1 cellular context compared by ENCODE assay signal in the genomic region with DNA sequence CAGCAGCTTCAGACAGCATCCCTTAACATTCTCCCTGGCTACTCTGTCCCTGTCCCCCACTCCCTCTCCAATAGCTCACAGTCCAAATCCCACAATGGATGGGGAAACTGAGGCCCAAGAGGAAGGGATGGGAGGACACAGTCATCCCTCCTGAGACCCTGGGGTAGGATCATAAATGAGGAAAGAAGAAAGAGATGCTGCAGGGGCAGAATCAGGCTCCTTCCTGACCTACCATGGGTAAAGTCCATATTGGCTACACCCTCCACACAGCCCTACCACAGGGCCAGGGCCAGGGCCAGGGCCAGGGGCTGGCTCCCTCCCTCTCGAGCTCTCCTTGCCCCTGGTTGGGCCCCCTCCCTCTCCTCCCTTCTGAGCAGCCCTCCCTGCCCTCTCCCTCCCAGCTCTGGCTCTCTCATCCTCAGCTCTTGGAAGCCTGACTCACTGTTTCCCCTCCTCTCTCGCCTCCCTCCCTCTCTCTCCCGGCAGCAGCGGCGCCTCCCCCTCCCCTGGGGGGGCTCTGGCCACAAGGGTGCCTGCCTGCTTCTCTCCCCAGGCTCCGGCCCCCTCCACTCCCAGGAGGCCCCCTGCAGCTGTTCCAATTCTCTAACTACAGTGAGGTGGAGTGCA.
TF ChIP-seq lines count a peak whose summit lies in the region.

No MANE protein-coding gene starts in this region.

TF ChIP-seq in K562, 482 proteins besides CTCF, POLR2A, EP300 and RAD21 (continued from another document and continues in another):
- TF ChIP-seq, protein P1, sequence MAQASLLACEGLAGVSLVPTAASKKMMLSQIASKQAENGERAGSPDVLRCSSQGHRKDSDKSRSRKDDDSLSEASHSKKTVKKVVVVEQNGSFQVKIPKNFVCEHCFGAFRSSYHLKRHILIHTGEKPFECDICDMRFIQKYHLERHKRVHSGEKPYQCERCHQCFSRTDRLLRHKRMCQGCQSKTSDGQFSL (CRISPR knock-in tag; IDR thresholded peaks at IDR 0.05), result peak; percentile 96
- TF ChIP-seq, protein P1 (tag; IDR thresholded peaks at IDR 0.05), result peak in 1 of 2 experiments; percentile 67; a peak in 1 of 4 replicates
- TF ChIP-seq SMARCA5 (IDR thresholded peaks at IDR 0.05), result no peak
- TF ChIP-seq DPF2 (IDR thresholded peaks at IDR 0.05), result peak; percentile 89
- TF ChIP-seq KDM1A (IDR thresholded peaks at IDR 0.05), result peak in 1 of 2 experiments; percentile 42; a peak in 1 of 4 replicates
- TF ChIP-seq, protein P2, sequence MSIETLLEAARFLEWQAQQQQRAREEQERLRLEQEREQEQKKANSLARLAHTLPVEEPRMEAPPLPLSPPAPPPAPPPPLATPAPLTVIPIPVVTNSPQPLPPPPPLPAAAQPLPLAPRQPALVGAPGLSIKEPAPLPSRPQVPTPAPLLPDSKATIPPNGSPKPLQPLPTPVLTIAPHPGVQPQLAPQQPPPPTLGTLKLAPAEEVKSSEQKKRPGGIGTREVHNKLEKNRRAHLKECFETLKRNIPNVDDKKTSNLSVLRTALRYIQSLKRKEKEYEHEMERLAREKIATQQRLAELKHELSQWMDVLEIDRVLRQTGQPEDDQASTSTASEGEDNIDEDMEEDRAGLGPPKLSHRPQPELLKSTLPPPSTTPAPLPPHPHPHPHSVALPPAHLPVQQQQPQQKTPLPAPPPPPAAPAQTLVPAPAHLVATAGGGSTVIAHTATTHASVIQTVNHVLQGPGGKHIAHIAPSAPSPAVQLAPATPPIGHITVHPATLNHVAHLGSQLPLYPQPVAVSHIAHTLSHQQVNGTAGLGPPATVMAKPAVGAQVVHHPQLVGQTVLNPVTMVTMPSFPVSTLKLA (conservative IDR thresholded peaks at IDR 0.05), result no peak
- TF ChIP-seq NEUROD1 (IDR thresholded peaks at IDR 0.05; ENCODE audit: borderline replicate concordance, low read depth, low read length, partially characterized antibody), result peak; percentile 56
- TF ChIP-seq, protein P3, sequence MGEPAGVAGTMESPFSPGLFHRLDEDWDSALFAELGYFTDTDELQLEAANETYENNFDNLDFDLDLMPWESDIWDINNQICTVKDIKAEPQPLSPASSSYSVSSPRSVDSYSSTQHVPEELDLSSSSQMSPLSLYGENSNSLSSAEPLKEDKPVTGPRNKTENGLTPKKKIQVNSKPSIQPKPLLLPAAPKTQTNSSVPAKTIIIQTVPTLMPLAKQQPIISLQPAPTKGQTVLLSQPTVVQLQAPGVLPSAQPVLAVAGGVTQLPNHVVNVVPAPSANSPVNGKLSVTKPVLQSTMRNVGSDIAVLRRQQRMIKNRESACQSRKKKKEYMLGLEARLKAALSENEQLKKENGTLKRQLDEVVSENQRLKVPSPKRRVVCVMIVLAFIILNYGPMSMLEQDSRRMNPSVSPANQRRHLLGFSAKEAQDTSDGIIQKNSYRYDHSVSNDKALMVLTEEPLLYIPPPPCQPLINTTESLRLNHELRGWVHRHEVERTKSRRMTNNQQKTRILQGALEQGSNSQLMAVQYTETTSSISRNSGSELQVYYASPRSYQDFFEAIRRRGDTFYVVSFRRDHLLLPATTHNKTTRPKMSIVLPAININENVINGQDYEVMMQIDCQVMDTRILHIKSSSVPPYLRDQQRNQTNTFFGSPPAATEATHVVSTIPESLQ (CRISPR knock-in tag; IDR thresholded peaks at IDR 0.05), result 0 out of 2 replicates have a peak, but pooled peaks have one; percentile 72
- TF ChIP-seq PHF21A (IDR thresholded peaks at IDR 0.05; ENCODE audit: borderline replicate concordance, low read depth), result no peak
- TF ChIP-seq, protein P4, sequence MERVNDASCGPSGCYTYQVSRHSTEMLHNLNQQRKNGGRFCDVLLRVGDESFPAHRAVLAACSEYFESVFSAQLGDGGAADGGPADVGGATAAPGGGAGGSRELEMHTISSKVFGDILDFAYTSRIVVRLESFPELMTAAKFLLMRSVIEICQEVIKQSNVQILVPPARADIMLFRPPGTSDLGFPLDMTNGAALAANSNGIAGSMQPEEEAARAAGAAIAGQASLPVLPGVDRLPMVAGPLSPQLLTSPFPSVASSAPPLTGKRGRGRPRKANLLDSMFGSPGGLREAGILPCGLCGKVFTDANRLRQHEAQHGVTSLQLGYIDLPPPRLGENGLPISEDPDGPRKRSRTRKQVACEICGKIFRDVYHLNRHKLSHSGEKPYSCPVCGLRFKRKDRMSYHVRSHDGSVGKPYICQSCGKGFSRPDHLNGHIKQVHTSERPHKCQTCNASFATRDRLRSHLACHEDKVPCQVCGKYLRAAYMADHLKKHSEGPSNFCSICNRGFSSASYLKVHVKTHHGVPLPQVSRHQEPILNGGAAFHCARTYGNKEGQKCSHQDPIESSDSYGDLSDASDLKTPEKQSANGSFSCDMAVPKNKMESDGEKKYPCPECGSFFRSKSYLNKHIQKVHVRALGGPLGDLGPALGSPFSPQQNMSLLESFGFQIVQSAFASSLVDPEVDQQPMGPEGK (CRISPR knock-in tag; IDR thresholded peaks at IDR 0.05; ENCODE audit: borderline replicate concordance), result peak; percentile 42; the same call in 1 of the 2 replicates
- peak; percentile 64 for TF ChIP-seq NFE2 (IDR thresholded peaks at IDR 0.05; ENCODE audit: low read depth)
- TF ChIP-seq ZNF41 (CRISPR knock-in tag; conservative IDR thresholded peaks at IDR 0.05), result no peak
- peak; percentile 91 for TF ChIP-seq NFATC3 (IDR thresholded peaks at IDR 0.05)
- TF ChIP-seq CBFB (CRISPR knock-in tag; IDR thresholded peaks at IDR 0.05), result peak; percentile 53; the same call in 1 of the 2 replicates
- TF ChIP-seq, protein P5, sequence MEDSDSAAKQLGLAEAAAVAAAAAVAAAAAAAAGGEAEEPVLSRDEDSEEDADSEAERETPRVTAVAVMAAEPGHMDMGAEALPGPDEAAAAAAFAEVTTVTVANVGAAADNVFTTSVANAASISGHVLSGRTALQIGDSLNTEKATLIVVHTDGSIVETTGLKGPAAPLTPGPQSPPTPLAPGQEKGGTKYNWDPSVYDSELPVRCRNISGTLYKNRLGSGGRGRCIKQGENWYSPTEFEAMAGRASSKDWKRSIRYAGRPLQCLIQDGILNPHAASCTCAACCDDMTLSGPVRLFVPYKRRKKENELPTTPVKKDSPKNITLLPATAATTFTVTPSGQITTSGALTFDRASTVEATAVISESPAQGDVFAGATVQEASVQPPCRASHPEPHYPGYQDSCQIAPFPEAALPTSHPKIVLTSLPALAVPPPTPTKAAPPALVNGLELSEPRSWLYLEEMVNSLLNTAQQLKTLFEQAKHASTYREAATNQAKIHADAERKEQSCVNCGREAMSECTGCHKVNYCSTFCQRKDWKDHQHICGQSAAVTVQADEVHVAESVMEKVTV (CRISPR knock-in tag; IDR thresholded peaks at IDR 0.05), result no peak
- TF ChIP-seq, protein P6, sequence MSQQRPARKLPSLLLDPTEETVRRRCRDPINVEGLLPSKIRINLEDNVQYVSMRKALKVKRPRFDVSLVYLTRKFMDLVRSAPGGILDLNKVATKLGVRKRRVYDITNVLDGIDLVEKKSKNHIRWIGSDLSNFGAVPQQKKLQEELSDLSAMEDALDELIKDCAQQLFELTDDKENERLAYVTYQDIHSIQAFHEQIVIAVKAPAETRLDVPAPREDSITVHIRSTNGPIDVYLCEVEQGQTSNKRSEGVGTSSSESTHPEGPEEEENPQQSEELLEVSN (IDR thresholded peaks at IDR 0.05; ENCODE audit: borderline replicate concordance in 1 of 2, extremely low read depth in 1 of 2, insufficient read depth in 1 of 2, insufficient read length in 1 of 2, low read depth in 1 of 2, low read length in 1 of 2, poor library complexity in 1 of 2, severe bottlenecking in 1 of 2), result peak in 1 of 2 experiments; percentile 6
- TF ChIP-seq CREM (IDR thresholded peaks at IDR 0.05; ENCODE audit: low read depth), result peak; percentile 46; the same call in 1 of the 2 replicates
- TF ChIP-seq HNRNPLL (IDR thresholded peaks at IDR 0.05; ENCODE audit: low read depth, low read length, poor library complexity, severe bottlenecking), result no peak
- TF ChIP-seq, protein P7, sequence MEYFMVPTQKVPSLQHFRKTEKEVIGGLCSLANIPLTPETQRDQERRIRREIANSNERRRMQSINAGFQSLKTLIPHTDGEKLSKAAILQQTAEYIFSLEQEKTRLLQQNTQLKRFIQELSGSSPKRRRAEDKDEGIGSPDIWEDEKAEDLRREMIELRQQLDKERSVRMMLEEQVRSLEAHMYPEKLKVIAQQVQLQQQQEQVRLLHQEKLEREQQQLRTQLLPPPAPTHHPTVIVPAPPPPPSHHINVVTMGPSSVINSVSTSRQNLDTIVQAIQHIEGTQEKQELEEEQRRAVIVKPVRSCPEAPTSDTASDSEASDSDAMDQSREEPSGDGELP (CRISPR knock-in tag; IDR thresholded peaks at IDR 0.05; ENCODE audit: borderline replicate concordance), result peak; percentile 66; the same call in 1 of the 2 replicates
- TF ChIP-seq NFRKB (IDR thresholded peaks at IDR 0.05; ENCODE audit: low read depth), result no peak
- peak; percentile 9; the same call in 1 of the 2 replicates for TF ChIP-seq TCF3 (CRISPR knock-in tag; IDR thresholded peaks at IDR 0.05)
- TF ChIP-seq CCNT2 (IDR thresholded peaks at IDR 0.05; ENCODE audit: borderline replicate concordance, extremely low read depth, insufficient read length, low read depth, low read length), result peak; percentile 59
- TF ChIP-seq ZNF12 (CRISPR knock-in tag; IDR thresholded peaks at IDR 0.05), result 0 out of 2 replicates have a peak, but pooled peaks have one; percentile 23
- peak; percentile 92 for TF ChIP-seq SMARCE1 (IDR thresholded peaks at IDR 0.05)
- TF ChIP-seq NR1H2 (CRISPR knock-in tag; IDR thresholded peaks at IDR 0.05), result 0 out of 2 replicates have a peak, but pooled peaks have one; percentile 61
- no peak for TF ChIP-seq ZFPM2 (CRISPR knock-in tag; IDR thresholded peaks at IDR 0.05)
- peak; percentile 26 for TF ChIP-seq FOS (IDR thresholded peaks at IDR 0.05; ENCODE audit: extremely low read depth, insufficient read length)
- TF ChIP-seq NCOA1 (IDR thresholded peaks at IDR 0.05; ENCODE audit: low read depth), result 0 out of 2 replicates have a peak, but pooled peaks have one; percentile 45
- TF ChIP-seq EGR1 (conservative IDR thresholded peaks at IDR 0.05), result peak; percentile 55
- TF ChIP-seq, protein P8, sequence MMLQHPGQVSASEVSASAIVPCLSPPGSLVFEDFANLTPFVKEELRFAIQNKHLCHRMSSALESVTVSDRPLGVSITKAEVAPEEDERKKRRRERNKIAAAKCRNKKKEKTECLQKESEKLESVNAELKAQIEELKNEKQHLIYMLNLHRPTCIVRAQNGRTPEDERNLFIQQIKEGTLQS (IDR thresholded peaks at IDR 0.05), result peak; percentile 83
- TF ChIP-seq, protein P8 (CRISPR knock-in tag; conservative IDR thresholded peaks at IDR 0.05), result no peak
- TF ChIP-seq, protein P9, sequence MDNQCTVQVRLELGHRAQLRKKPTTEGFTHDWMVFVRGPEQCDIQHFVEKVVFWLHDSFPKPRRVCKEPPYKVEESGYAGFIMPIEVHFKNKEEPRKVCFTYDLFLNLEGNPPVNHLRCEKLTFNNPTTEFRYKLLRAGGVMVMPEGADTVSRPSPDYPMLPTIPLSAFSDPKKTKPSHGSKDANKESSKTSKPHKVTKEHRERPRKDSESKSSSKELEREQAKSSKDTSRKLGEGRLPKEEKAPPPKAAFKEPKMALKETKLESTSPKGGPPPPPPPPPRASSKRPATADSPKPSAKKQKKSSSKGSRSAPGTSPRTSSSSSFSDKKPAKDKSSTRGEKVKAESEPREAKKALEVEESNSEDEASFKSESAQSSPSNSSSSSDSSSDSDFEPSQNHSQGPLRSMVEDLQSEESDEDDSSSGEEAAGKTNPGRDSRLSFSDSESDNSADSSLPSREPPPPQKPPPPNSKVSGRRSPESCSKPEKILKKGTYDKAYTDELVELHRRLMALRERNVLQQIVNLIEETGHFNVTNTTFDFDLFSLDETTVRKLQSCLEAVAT (IDR thresholded peaks at IDR 0.05), result peak in 1 of 2 experiments; percentile 65; a peak in 1 of 4 replicates
- no peak for TF ChIP-seq ASH1L (IDR thresholded peaks at IDR 0.05; ENCODE audit: borderline replicate concordance, low read depth, partially characterized antibody)
- peak; percentile 50; the same call in 1 of the 2 replicates for TF ChIP-seq ZNF263 (CRISPR knock-in tag; IDR thresholded peaks at IDR 0.05; ENCODE audit: borderline replicate concordance)
- TF ChIP-seq GATAD2A (IDR thresholded peaks at IDR 0.05), result peak; percentile 65
- peak in 1 of 2 experiments; percentile 64; a peak in 1 of 4 replicates for TF ChIP-seq HDAC1 (IDR thresholded peaks at IDR 0.05)
- no peak for TF ChIP-seq RBM22 (IDR thresholded peaks at IDR 0.05; ENCODE audit: low read depth, low read length, poor library complexity, severe bottlenecking)
- TF ChIP-seq ZBTB7A (IDR thresholded peaks at IDR 0.05; ENCODE audit: borderline replicate concordance, control insufficient read depth, low read depth, low read length), result peak; percentile 97
- TF ChIP-seq, protein P10, sequence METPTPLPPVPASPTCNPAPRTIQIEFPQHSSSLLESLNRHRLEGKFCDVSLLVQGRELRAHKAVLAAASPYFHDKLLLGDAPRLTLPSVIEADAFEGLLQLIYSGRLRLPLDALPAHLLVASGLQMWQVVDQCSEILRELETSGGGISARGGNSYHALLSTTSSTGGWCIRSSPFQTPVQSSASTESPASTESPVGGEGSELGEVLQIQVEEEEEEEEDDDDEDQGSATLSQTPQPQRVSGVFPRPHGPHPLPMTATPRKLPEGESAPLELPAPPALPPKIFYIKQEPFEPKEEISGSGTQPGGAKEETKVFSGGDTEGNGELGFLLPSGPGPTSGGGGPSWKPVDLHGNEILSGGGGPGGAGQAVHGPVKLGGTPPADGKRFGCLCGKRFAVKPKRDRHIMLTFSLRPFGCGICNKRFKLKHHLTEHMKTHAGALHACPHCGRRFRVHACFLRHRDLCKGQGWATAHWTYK (CRISPR knock-in tag; IDR thresholded peaks at IDR 0.05), result 0 out of 2 replicates have a peak, but pooled peaks have one; percentile 40
- peak; percentile 68 for TF ChIP-seq HMGN3 (IDR thresholded peaks at IDR 0.05; ENCODE audit: borderline replicate concordance, extremely low read depth, insufficient read length, low read depth, low read length)
- TF ChIP-seq HDAC2 (IDR thresholded peaks at IDR 0.05), result 0 out of 2 replicates have a peak, but pooled peaks have one; percentile 19
- TF ChIP-seq TOE1 (IDR thresholded peaks at IDR 0.05; ENCODE audit: borderline replicate concordance), result peak; percentile 64; the same call in 1 of the 2 replicates
- no peak for TF ChIP-seq TOE1 (CRISPR knock-in tag; IDR thresholded peaks at IDR 0.05; ENCODE audit: borderline replicate concordance, low read depth)
- peak; percentile 92 for TF ChIP-seq JUND (IDR thresholded peaks at IDR 0.05; ENCODE audit: borderline replicate concordance, low read depth, low read length)
- peak; percentile 84; the same call in 1 of the 3 replicates for TF ChIP-seq JUND (tag; IDR thresholded peaks at IDR 0.05; ENCODE audit: borderline replicate concordance, low read depth, low read length)
- TF ChIP-seq, protein P11, sequence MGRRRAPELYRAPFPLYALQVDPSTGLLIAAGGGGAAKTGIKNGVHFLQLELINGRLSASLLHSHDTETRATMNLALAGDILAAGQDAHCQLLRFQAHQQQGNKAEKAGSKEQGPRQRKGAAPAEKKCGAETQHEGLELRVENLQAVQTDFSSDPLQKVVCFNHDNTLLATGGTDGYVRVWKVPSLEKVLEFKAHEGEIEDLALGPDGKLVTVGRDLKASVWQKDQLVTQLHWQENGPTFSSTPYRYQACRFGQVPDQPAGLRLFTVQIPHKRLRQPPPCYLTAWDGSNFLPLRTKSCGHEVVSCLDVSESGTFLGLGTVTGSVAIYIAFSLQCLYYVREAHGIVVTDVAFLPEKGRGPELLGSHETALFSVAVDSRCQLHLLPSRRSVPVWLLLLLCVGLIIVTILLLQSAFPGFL (CRISPR knock-in tag; IDR thresholded peaks at IDR 0.05), result no peak
